21 cellular contexts compared by ENCODE assay signal in the genomic region with DNA sequence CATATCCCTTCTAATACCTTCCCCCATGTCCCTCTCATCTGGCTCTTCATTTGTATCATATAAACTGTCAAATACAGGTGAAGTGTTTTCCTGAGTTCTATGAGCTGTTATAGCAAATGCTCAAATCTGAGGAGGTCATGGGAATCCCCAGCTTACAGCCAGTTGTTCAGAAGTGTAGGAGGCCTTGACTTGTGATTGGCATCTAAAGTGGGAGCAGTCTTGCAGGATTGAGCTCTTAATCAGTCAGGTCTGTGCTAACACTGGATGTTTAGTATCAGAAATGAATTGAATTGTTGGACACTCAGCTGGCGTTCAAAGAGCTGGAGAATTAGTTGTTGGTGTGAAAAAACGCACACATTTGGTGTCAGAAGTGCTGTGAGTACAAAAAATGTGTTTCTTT.
"Had no signal": no experiment of that assay in that cellular context is flagged by ENCODE, and none has a peak within 500 bp of the region (broad histone marks: within the 10 kb centered on the region; RNA-seq: fewer than 3 reads in every experiment).

No MANE protein-coding gene starts in this region.

- H3K36me3 Mint-ChIP-seq: activated naive CD8-positive, alpha-beta T cell had no signal

- H3K27ac ChIP-seq: body of pancreas, dorsolateral prefrontal cortex, left ventricle myocardium inferior, neutrophil, parathyroid adenoma, sigmoid colon had no signal

- H3K27ac Mint-ChIP-seq: activated naive CD8-positive, alpha-beta T cell had no signal

- ATAC-seq: activated T-cell treated with anti-CD3 and anti-CD28 coated beads, Interleukin-2, amount 50 U/mL, for 4 hours; body of pancreas had no signal

- H3K27me3 ChIP-seq: body of pancreas, dorsolateral prefrontal cortex, neutrophil, sigmoid colon had no signal

- H3K4me3 Mint-ChIP-seq: activated naive CD8-positive, alpha-beta T cell; activated T-cell treated with anti-CD3 and anti-CD28 coated beads, Interleukin-2, amount 50 U/mL, for 4 hours had no signal

- H3K4me3 ChIP-seq: body of pancreas, dorsolateral prefrontal cortex, left ventricle myocardium inferior, sigmoid colon had no signal

- FAIRE-seq: colon had no signal

- H3K79me2 ChIP-seq: parathyroid adenoma had no signal

- H3K9ac ChIP-seq: parathyroid adenoma had no signal

- H3K9me3 ChIP-seq: body of pancreas, left ventricle myocardium inferior, neutrophil, sigmoid colon had no signal

- H3K9me3 Mint-ChIP-seq: activated T-cell treated with anti-CD3 and anti-CD28 coated beads, Interleukin-2, amount 50 U/mL, for 4 hours had no signal

- H3K27me3 Mint-ChIP-seq: activated naive CD8-positive, alpha-beta T cell had no signal

- H3K4me1 ChIP-seq: body of pancreas, left ventricle myocardium inferior, parathyroid adenoma, sigmoid colon had no signal

- H2AFZ ChIP-seq: parathyroid adenoma had no signal

- DNase-seq: activated CD4-positive, alpha-beta T cell treated with anti-CD3 and anti-CD28 coated beads, Interleukin-2, amount 50 U/mL, for 1 hour; activated CD4-positive, CD25-positive, alpha-beta regulatory T cell treated with anti-CD3 and anti-CD28 coated beads, Interleukin-2, amount 50 U/mL, for 72 hours; activated CD8-positive, alpha-beta memory T cell treated with anti-CD3 and anti-CD28 coated beads, Interleukin-2, amount 50 U/mL, for 4 hours; activated gamma-delta T cell; activated T-cell treated with anti-CD3 and anti-CD28 coated beads, Interleukin-2, amount 50 U/mL, for 4 hours; amniotic stem cell; dorsolateral prefrontal cortex; hippocampal formation; islet precursor cell; left ventricle myocardium inferior; mammary epithelial cell; sigmoid colon; stimulated activated CD4-positive, alpha-beta T cell treated with anti-CD3 and anti-CD28 coated beads, Interleukin-4, amount 100 ng/mL, for 4 hours; stimulated activated naive CD4-positive, alpha-beta T cell; T-helper 1 cell; T1000 had no signal
